ENCODE assay signal across 7 cellular contexts in genomic region chr2:111309231-111310075, GRCh38.
DNase-seq lines count a peak whose midpoint lies in the region; ATAC-seq, FAIRE-seq and TF ChIP-seq lines count a peak whose summit lies in the region.
"Not testable (repeated sequence)": the region's sequence is repeated elsewhere in the genome, so short reads cannot be mapped to it uniquely, and the experiment has no call there.

No MANE protein-coding gene starts in this region.

- TF ChIP-seq CTCF in endodermal cell (conservative IDR thresholded peaks at IDR 0.05); osteocyte (IDR thresholded peaks at IDR 0.05): not testable (repeated sequence)

- H3K9me3 Mint-ChIP-seq in endodermal cell; osteocyte (ENCODE audit: unreplicated experiment); stimulated activated naive CD8-positive, alpha-beta T cell treated with anti-CD3 and anti-CD28 coated beads, Interleukin-15, amount 100 ng/mL, for 72 hours: not testable (repeated sequence)

- 84% methylated on average over 3 of the region's 6 CpGs; no CpG with 5 or more reads in 1 of the 2 experiments for WGBS in endodermal cell (ENCODE audit: insufficient coverage in 1 of 2, insufficient read length in 1 of 2), 2 experiments

- H3K27me3 ChIP-seq in endodermal cell (ENCODE audit: control insufficient read depth, insufficient read depth, low read length, poor library complexity, severe bottlenecking) = not testable (repeated sequence)

- not testable (repeated sequence) for H3K9ac ChIP-seq in endodermal cell (ENCODE audit: extremely low read depth, low read length, poor library complexity, severe bottlenecking)

- peak; percentile 11 for DNase-seq in HK-2 (ENCODE audit: unreplicated experiment)
- DNase-seq in RCC 7860 (ENCODE audit: low spot score) = peak; percentile 31
- DNase-seq in astrocyte of the hippocampus (ENCODE audit: low read depth, low spot score) = peak; percentile 8
- DNase-seq in endodermal cell = peak; percentile 10
- peak; percentile 9 for DNase-seq in left kidney (ENCODE audit: low read depth, low spot score)
- DNase-seq in osteocyte (ENCODE audit: extremely low spot score, unreplicated experiment) = peak; percentile 51
- DNase-seq in stimulated activated naive CD8-positive, alpha-beta T cell treated with anti-CD3 and anti-CD28 coated beads, Interleukin-15, amount 100 ng/mL, for 72 hours = not testable (repeated sequence)

- H3K9me3 ChIP-seq in endodermal cell (ENCODE audit: control insufficient read depth, low read length) = not testable (repeated sequence)

- H3K4me3 ChIP-seq in endodermal cell (ENCODE audit: low read length) = not testable (repeated sequence)

- peak; percentile 96 for FAIRE-seq in RCC 7860 (lab: Jason Lieb, UNC)

- H3K27me3 Mint-ChIP-seq in endodermal cell (ENCODE audit: insufficient read depth); osteocyte (ENCODE audit: unreplicated experiment); stimulated activated naive CD8-positive, alpha-beta T cell treated with anti-CD3 and anti-CD28 coated beads, Interleukin-15, amount 100 ng/mL, for 72 hours: not testable (repeated sequence)

- H3K36me3 Mint-ChIP-seq in endodermal cell (ENCODE audit: low read depth); osteocyte (ENCODE audit: unreplicated experiment): not testable (repeated sequence)

- H3K4me1 ChIP-seq in endodermal cell (ENCODE audit: control insufficient read depth, insufficient read depth, low read length) = not testable (repeated sequence)

- not testable (repeated sequence) for H3K27ac ChIP-seq in endodermal cell (ENCODE audit: low read depth, low read length)

- H3K4me3 Mint-ChIP-seq in endodermal cell; osteocyte (ENCODE audit: unreplicated experiment); stimulated activated naive CD8-positive, alpha-beta T cell treated with anti-CD3 and anti-CD28 coated beads, Interleukin-15, amount 100 ng/mL, for 72 hours: not testable (repeated sequence)

- H3K4me1 Mint-ChIP-seq in endodermal cell; stimulated activated naive CD8-positive, alpha-beta T cell treated with anti-CD3 and anti-CD28 coated beads, Interleukin-15, amount 100 ng/mL, for 72 hours: not testable (repeated sequence)
- peaks cover 12% of the 10 kb centered on the region for H3K4me1 Mint-ChIP-seq in osteocyte (ENCODE audit: unreplicated experiment)

- H3K27ac Mint-ChIP-seq in endodermal cell; osteocyte (ENCODE audit: unreplicated experiment); stimulated activated naive CD8-positive, alpha-beta T cell treated with anti-CD3 and anti-CD28 coated beads, Interleukin-15, amount 100 ng/mL, for 72 hours: not testable (repeated sequence)

- ATAC-seq in stimulated activated naive CD8-positive, alpha-beta T cell treated with anti-CD3 and anti-CD28 coated beads, Interleukin-15, amount 100 ng/mL, for 72 hours = peak; percentile 54

- not testable (repeated sequence) for H3K36me3 ChIP-seq in endodermal cell (ENCODE audit: control insufficient read depth, insufficient read depth, low read length)
